Comparison of ENCODE assay signal across 3 cellular contexts in genomic region chrX:122241959-122242358, GRCh38.
A peak's percentile ranks its signal among the peaks of the same experiment; 100 is the strongest.
TF ChIP-seq lines count a peak whose summit lies in the region.

No MANE protein-coding gene starts in this region.

TF ChIP-seq in GM23338, 12 proteins besides CTCF, POLR2A, EP300 and RAD21:
- no peak for TF ChIP-seq ZNF331 (CRISPR knock-in tag; IDR thresholded peaks at IDR 0.05; ENCODE audit: low read depth)
- no peak for TF ChIP-seq EZH2phosphoT487 (IDR thresholded peaks at IDR 0.05; ENCODE audit: unreplicated experiment)
- TF ChIP-seq POLR2AphosphoS5 (IDR thresholded peaks at IDR 0.05; ENCODE audit: low read depth): no peak
- no peak for TF ChIP-seq CREB1 (CRISPR knock-in tag; IDR thresholded peaks at IDR 0.05; ENCODE audit: low read depth)
- TF ChIP-seq EZH2 (IDR thresholded peaks at IDR 0.05; ENCODE audit: low read depth, unreplicated experiment): no peak
- TF ChIP-seq NANOG (IDR thresholded peaks at IDR 0.05; ENCODE audit: borderline replicate concordance): no peak
- TF ChIP-seq ZNF462 (CRISPR knock-in tag; IDR thresholded peaks at IDR 0.05): no peak
- TF ChIP-seq ZNF114 (CRISPR knock-in tag; IDR thresholded peaks at IDR 0.05): no peak
TF ChIP-seq in GM23338: peak in this region for 0.

TF ChIP-seq in WTC11, 78 proteins besides CTCF, POLR2A, EP300 and RAD21:
- no peak for TF ChIP-seq RORB (CRISPR knock-in tag; IDR thresholded peaks at IDR 0.05)
- TF ChIP-seq ZNF671 (CRISPR knock-in tag; IDR thresholded peaks at IDR 0.05): no peak
- no peak for TF ChIP-seq MYBL2 (CRISPR knock-in tag; IDR thresholded peaks at IDR 0.05)
- 0 out of 2 replicates have a peak, but pooled peaks have one; percentile 42 for TF ChIP-seq AR (CRISPR knock-in tag; IDR thresholded peaks at IDR 0.05)
- TF ChIP-seq ZNF396 (CRISPR knock-in tag; IDR thresholded peaks at IDR 0.05; ENCODE audit: borderline replicate concordance): no peak
- TF ChIP-seq RELA (CRISPR knock-in tag; IDR thresholded peaks at IDR 0.05; ENCODE audit: borderline replicate concordance): no peak
- TF ChIP-seq ZNF121 (CRISPR knock-in tag; IDR thresholded peaks at IDR 0.05): no peak
- no peak for TF ChIP-seq ZNF281 (CRISPR knock-in tag; IDR thresholded peaks at IDR 0.05)

TF ChIP-seq in H1, 55 proteins besides CTCF, POLR2A, EP300 and RAD21:
- peak; percentile 84 for TF ChIP-seq POLR2AphosphoS5 (IDR thresholded peaks at IDR 0.05; ENCODE audit: low read depth, low read length)
- no peak for TF ChIP-seq CBX8 (IDR thresholded peaks at IDR 0.05; ENCODE audit: borderline replicate concordance, low read depth, low read length)
